22 cellular contexts compared by ENCODE assay signal in genomic region chr1:8968902-8969301, GRCh38. TPM values are rescaled to one million over a fixed set of nuclear protein-coding genes. Genes with fewer than 3 reads are reported as not detected.
"Had no signal": no experiment of that assay in that cellular context is flagged by ENCODE, and none has a peak within 500 bp of the region (broad histone marks: within the 10 kb centered on the region; RNA-seq: fewer than 3 reads in every experiment).

No MANE protein-coding gene starts in this region.

RNA-seq across cellular contexts. Expression of gene CA6, which starts 23.2 kb away (rescaled TPM):
- total RNA-seq: astrocyte, cardiac septum, endodermal cell, esophagus mucosa, left cardiac atrium, left ventricle myocardium superior, lung microvascular endothelial cell, mesenteric fat pad, mucosa of descending colon, myocyte, ovary, progenitor cell of endocrine pancreas, renal cortical epithelial cell, right lobe of liver, SJSA1, skeletal muscle tissue, stomach, thyroid gland, upper lobe of left lung, vagina had no signal
- polyA plus RNA-seq: keratinocyte, neural cell, ovary, stomach had no signal

RNA-seq across cellular contexts. Expression of gene SLC2A7, which starts 57.3 kb away (rescaled TPM):
- total RNA-seq: astrocyte, cardiac septum, endodermal cell, esophagus mucosa, left cardiac atrium, left ventricle myocardium superior, lung microvascular endothelial cell, mesenteric fat pad, mucosa of descending colon, myocyte, ovary, progenitor cell of endocrine pancreas, renal cortical epithelial cell, right lobe of liver, SJSA1, skeletal muscle tissue, stomach, upper lobe of left lung, vagina had no signal
- polyA plus RNA-seq: keratinocyte, neural cell, ovary, stomach had no signal
